In genomic region chr1:233328661-233329498, GRCh38 we compare ENCODE assay signal across 8 cellular contexts. TPM values are rescaled to one million over a fixed set of nuclear protein-coding genes. Genes with fewer than 3 reads are reported as not detected.
A peak's percentile ranks its signal among the peaks of the same experiment; 100 is the strongest.
DNase-seq lines count a peak whose midpoint lies in the region; ATAC-seq and TF ChIP-seq lines count a peak whose summit lies in the region.

No MANE protein-coding gene starts in this region.

- peaks cover 4 to 19% (median 8%) of the 10 kb centered on the region in 7 donors for H3K4me1 Mint-ChIP-seq in naive thymus-derived CD4-positive, alpha-beta T cell

- H3K4me3 Mint-ChIP-seq in naive thymus-derived CD4-positive, alpha-beta T cell, result peak overlapping the region; percentile 62 to 87 (median 74)

- ATAC-seq in naive thymus-derived CD4-positive, alpha-beta T cell, result no peak

- DNase-seq in DMS 273 (lab: John Stamatoyannopoulos, UW; ENCODE audit: unreplicated experiment) (peak; percentile 72), DMS 273 treated with DMSO at 0.1 percent for 48 hours (lab: John Stamatoyannopoulos, UW) (no peak), NT2/D1 (ENCODE audit: low read depth, low spot score) (no peak), coronary artery (ENCODE audit: low spot score) (no peak), 8988T (no peak), SKM-1 treated with dmso at 0.1 percent for 144 hours (lab: John Stamatoyannopoulos, UW; ENCODE audit: unreplicated experiment) (no peak), Ammon's horn (ENCODE audit: low spot score) (no peak)
- DNase-seq in naive thymus-derived CD4-positive, alpha-beta T cell, result peak in 2 of 9 donors; percentile 2 to 7

- H3K36me3 ChIP-seq in NT2/D1 (ENCODE audit: insufficient read depth, insufficient read length, low read length), result no peaks in the 10 kb centered on the region
- H3K36me3 ChIP-seq in naive thymus-derived CD4-positive, alpha-beta T cell (ENCODE audit: control insufficient read depth in 2 of 3, insufficient read depth in 3 of 3, low read length in 3 of 3), result no peaks in the 10 kb centered on the region

- no peaks in the 10 kb centered on the region for H3K36me3 Mint-ChIP-seq in naive thymus-derived CD4-positive, alpha-beta T cell

- intact Hi-C loops in naive thymus-derived CD4-positive, alpha-beta T cell (cut with micrococcal nuclease), result loop anchor here in 1 of 2 donors (5.0 kb wide), 1 partner anchor 1148 kb away; the partner anchor contains the start of gene TARBP1

- CTCF ChIA-PET in naive thymus-derived CD4-positive, alpha-beta T cell (lab: Charles Lee), result no interaction called here

- POLR2A ChIA-PET in naive thymus-derived CD4-positive, alpha-beta T cell (lab: Charles Lee), result interaction anchor here (0.7 kb wide), 1 partner anchor 49 kb away, joined by 4 read pairs; no protein-coding TSS in a partner anchor

- peak overlapping the region; percentile 93 for H3K9ac ChIP-seq in NT2/D1 (ENCODE audit: insufficient read length, low read depth)

- peaks cover 39% of the 10 kb centered on the region for H3K27me3 ChIP-seq in NT2/D1 (ENCODE audit: insufficient read depth, insufficient read length)
- no peaks in the 10 kb centered on the region for H3K27me3 ChIP-seq in naive thymus-derived CD4-positive, alpha-beta T cell (ENCODE audit: control insufficient read depth in 2 of 2, insufficient read depth in 2 of 2, low read length in 2 of 2)

- H3K9me3 Mint-ChIP-seq in naive thymus-derived CD4-positive, alpha-beta T cell, result peaks cover 0 to 3% (median 0%) of the 10 kb centered on the region in 11 donors

- H3K27me3 Mint-ChIP-seq in naive thymus-derived CD4-positive, alpha-beta T cell, result peaks cover 9 to 40% (median 14%) of the 10 kb centered on the region in 5 donors

- no peaks in the 10 kb centered on the region for H3K4me1 ChIP-seq in NT2/D1 (ENCODE audit: insufficient read depth, insufficient read length)
- H3K4me1 ChIP-seq in naive thymus-derived CD4-positive, alpha-beta T cell (ENCODE audit: control insufficient read depth in 2 of 2, insufficient read depth in 2 of 2, low read length in 2 of 2), result peaks cover 6 to 8% of the 10 kb centered on the region in 2 donors

- TF ChIP-seq CTCF in coronary artery (IDR thresholded peaks at IDR 0.05), result no peak

- no peaks in the 10 kb centered on the region for H3K9me3 ChIP-seq in NT2/D1 (ENCODE audit: insufficient read depth, low read length)
- H3K9me3 ChIP-seq in naive thymus-derived CD4-positive, alpha-beta T cell (ENCODE audit: control insufficient read depth in 2 of 3, low read length in 3 of 3), result no peaks in the 10 kb centered on the region

- no peak overlapping the region for H3K27ac ChIP-seq in coronary artery
- no peak overlapping the region for H3K27ac ChIP-seq in naive thymus-derived CD4-positive, alpha-beta T cell (ENCODE audit: low read depth, low read length)

- H3K4me3 ChIP-seq in NT2/D1 (ENCODE audit: insufficient read length, low read depth), result peak overlapping the region; percentile 79
- peak overlapping the region; percentile 88 for H3K4me3 ChIP-seq in coronary artery
- H3K4me3 ChIP-seq in naive thymus-derived CD4-positive, alpha-beta T cell (ENCODE audit: low read length), result peak overlapping the region; percentile 62

- H3K27ac Mint-ChIP-seq in naive thymus-derived CD4-positive, alpha-beta T cell, result peak overlapping the region in 2 of 9 donors; percentile 16 to 38

RNA-seq across cellular contexts. Expression of gene MAP3K21, which starts 1.4 kb away (rescaled TPM):
- total RNA-seq in naive thymus-derived CD4-positive, alpha-beta T cell, result 1 to 10 TPM in 1 of 5 experiments, under 1 TPM in 4; 0.65 to 1.0 (median 0.91) TPM
- under 1 TPM; 0.12 to 0.47 TPM for polyA plus RNA-seq in naive thymus-derived CD4-positive, alpha-beta T cell

RNA-seq across cellular contexts. Expression of gene PCNX2, which starts 33.4 kb away (rescaled TPM):
- total RNA-seq in naive thymus-derived CD4-positive, alpha-beta T cell, result 10 to 100 TPM; 43.0 to 61.8 (median 46.8) TPM
- 1 to 10 TPM; 4.1 to 5.3 TPM for polyA plus RNA-seq in naive thymus-derived CD4-positive, alpha-beta T cell
